In genomic region chr3:191357909-191358308, GRCh38 we compare ENCODE assay signal across 1 cellular context.
TF ChIP-seq lines count a peak whose summit lies in the region.

No MANE protein-coding gene starts in this region.

TF ChIP-seq in H1, 55 proteins besides CTCF, POLR2A, EP300 and RAD21:
- TF ChIP-seq KDM5A (IDR thresholded peaks at IDR 0.05; ENCODE audit: low read length) (no peak), CEBPB (IDR thresholded peaks at IDR 0.05; ENCODE audit: low read depth, low read length) (peak; percentile 63)
